In the genomic region with DNA sequence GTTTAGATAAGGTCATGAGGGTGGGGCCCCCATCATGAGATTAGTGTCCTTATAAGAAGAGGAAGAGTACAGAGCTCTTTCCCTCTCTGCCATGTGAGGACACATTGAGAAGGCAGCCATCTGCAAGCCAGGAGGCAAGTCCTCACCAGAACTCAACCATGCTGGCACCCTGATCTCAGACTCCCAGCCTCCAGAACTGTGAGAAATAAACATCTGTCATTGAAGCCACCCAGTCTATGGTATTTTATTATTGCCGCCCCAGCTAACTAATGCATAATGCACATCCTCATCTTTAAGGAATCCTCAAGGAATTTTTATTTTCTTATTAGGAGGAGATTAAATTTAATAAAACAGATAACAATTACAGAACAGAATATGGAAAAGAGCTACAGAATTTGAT, we compare ENCODE assay signal across 16 cellular contexts. TPM values are rescaled to one million over a fixed set of nuclear protein-coding genes. Genes with fewer than 3 reads are reported as not detected.
"Had no signal": no experiment of that assay in that cellular context is flagged by ENCODE, and none has a peak within 500 bp of the region (broad histone marks: within the 10 kb centered on the region; RNA-seq: fewer than 3 reads in every experiment).

No MANE protein-coding gene starts in this region.

- H3K4me1 Mint-ChIP-seq: activated T-helper 17 cell treated with anti-CD3 and anti-CD28 coated beads, Interleukin-2, amount 50 U/mL, for 72 hours had no signal

- H3K9me3 Mint-ChIP-seq: natural killer cell treated with Interleukin-12 subunit alpha and Interleukin-12 subunit beta and Interleukin-15 and Interleukin-18, amount 100 ng/mL, for 72 hours had no signal

- DNase-seq: activated CD4-positive, alpha-beta T cell treated with anti-CD3 and anti-CD28 coated beads, Interleukin-2, amount 50 U/mL, for 48 hours; activated naive CD4-positive, alpha-beta T cell treated with anti-CD3 and anti-CD28 coated beads for 36 hours; left ventricle myocardium superior; mesendoderm; posterior cingulate gyrus; small intestine; stimulated activated CD4-positive, alpha-beta T cell treated with anti-CD3 and anti-CD28 coated beads, Interleukin-4, amount 100 ng/mL, for 24 hours; stimulated activated naive CD4-positive, alpha-beta T cell; substantia nigra; transverse colon had no signal

- H3K27ac Mint-ChIP-seq: activated naive CD4-positive, alpha-beta T cell treated with anti-CD3 and anti-CD28 coated beads for 36 hours; activated T-helper 17 cell treated with anti-CD3 and anti-CD28 coated beads, Interleukin-2, amount 50 U/mL, for 72 hours; natural killer cell treated with Interleukin-12 subunit alpha and Interleukin-12 subunit beta and Interleukin-15 and Interleukin-18, amount 100 ng/mL, for 72 hours had no signal

- H3K36me3 ChIP-seq: transverse colon had no signal

- H3K4me1 ChIP-seq: transverse colon had no signal

- H3K27ac ChIP-seq: hepatocyte, transverse colon, VCaP had no signal

- H3K4me3 Mint-ChIP-seq: activated naive CD4-positive, alpha-beta T cell treated with anti-CD3 and anti-CD28 coated beads for 36 hours; activated T-helper 17 cell treated with anti-CD3 and anti-CD28 coated beads, Interleukin-2, amount 50 U/mL, for 72 hours; natural killer cell treated with Interleukin-12 subunit alpha and Interleukin-12 subunit beta and Interleukin-15 and Interleukin-18, amount 100 ng/mL, for 72 hours had no signal

- H3K9me3 ChIP-seq: transverse colon had no signal

- ATAC-seq: activated T-helper 17 cell treated with anti-CD3 and anti-CD28 coated beads, Interleukin-2, amount 50 U/mL, for 72 hours; natural killer cell treated with Interleukin-12 subunit alpha and Interleukin-12 subunit beta and Interleukin-15 and Interleukin-18, amount 100 ng/mL, for 72 hours had no signal

- H3K4me3 ChIP-seq: hepatocyte, transverse colon had no signal

RNA-seq across cellular contexts. Expression of a gene that starts 19.4 kb away (rescaled TPM):
- total RNA-seq: activated naive CD4-positive, alpha-beta T cell treated with anti-CD3 and anti-CD28 coated beads for 36 hours; hepatocyte; kidney epithelial cell; left ventricle myocardium superior; natural killer cell treated with Interleukin-12 subunit alpha and Interleukin-12 subunit beta and Interleukin-15 and Interleukin-18, amount 100 ng/mL, for 72 hours; T-helper 1 cell treated with Interleukin-12 subunit alpha and Interleukin-12 subunit beta and Interleukin-4 antibody, amounts not matched to agents 30 ng/mL and 1 ng/mL, for 36 hours had no signal
